26 cellular contexts compared by ENCODE assay signal in genomic region chr14:97920201-97920600, GRCh38.
"Had no signal": no experiment of that assay in that cellular context is flagged by ENCODE, and none has a peak within 500 bp of the region (broad histone marks: within the 10 kb centered on the region; RNA-seq: fewer than 3 reads in every experiment).

No MANE protein-coding gene starts in this region.

- DNase-seq: dorsolateral prefrontal cortex; effector CD4-positive, alpha-beta T cell; foreskin fibroblast; gastrocnemius medialis; head of caudate nucleus; kidney; left cardiac atrium; left ventricle myocardium inferior; lower lobe of right lung; natural killer cell; occipital lobe; ovary; posterior cingulate gyrus; psoas muscle; right cardiac atrium; spleen; stimulated activated CD4-positive, alpha-beta T cell treated with anti-CD3 and anti-CD28 coated beads, Interleukin-4, amount 100 ng/mL, for 4 hours; stimulated activated naive B cell treated with anti-CD40 and anti-IgM and Interleukin-4, amounts not matched to agents 10 μg/mL and 1 μg/mL and 100 μg/mL, for 72 hours; upper lobe of left lung; uterus had no signal

- H3K27me3 ChIP-seq: gastrocnemius medialis, ovary, spleen, tibial nerve, upper lobe of left lung, uterus had no signal

- H3K4me3 ChIP-seq: dorsolateral prefrontal cortex, gastrocnemius medialis, left ventricle myocardium inferior, lower lobe of right lung, ovary, psoas muscle, skin epidermis, spleen, thoracic aorta, tibial nerve, upper lobe of left lung, uterus had no signal

- H3K36me3 ChIP-seq: gastrocnemius medialis, left ventricle myocardium inferior, lower lobe of right lung, ovary, spleen, thoracic aorta, tibial nerve, upper lobe of left lung, uterus had no signal

- FAIRE-seq: colon, kidney had no signal

- H3K27ac ChIP-seq: dorsolateral prefrontal cortex, epithelial cell of prostate, gastrocnemius medialis, left ventricle myocardium inferior, lower lobe of right lung, ovary, psoas muscle, skin epidermis, spleen, thoracic aorta, tibial nerve, upper lobe of left lung, uterus had no signal

- H3K9me3 ChIP-seq: gastrocnemius medialis, left ventricle myocardium inferior, lower lobe of right lung, ovary, psoas muscle, thoracic aorta, upper lobe of left lung, uterus had no signal

- H3K4me1 ChIP-seq: gastrocnemius medialis, left ventricle myocardium inferior, lower lobe of right lung, psoas muscle, spleen, tibial nerve, upper lobe of left lung, uterus had no signal

- ATAC-seq: esophagus mucosa; gastrocnemius medialis; left cardiac atrium; lower lobe of right lung; natural killer cell; psoas muscle; right cardiac atrium; stimulated activated naive B cell treated with anti-CD40 and anti-IgM and Interleukin-4, amounts not matched to agents 10 μg/mL and 1 μg/mL and 100 μg/mL, for 72 hours had no signal
